Comparison of ENCODE assay signal across 8 cellular contexts in genomic region chr3:52108302-52109232, GRCh38. TPM values are rescaled to one million over a fixed set of nuclear protein-coding genes. Genes with fewer than 3 reads are reported as not detected.
A peak's percentile ranks its signal among the peaks of the same experiment; 100 is the strongest.
DNase-seq lines count a peak whose midpoint lies in the region; ATAC-seq and TF ChIP-seq lines count a peak whose summit lies in the region.
"Had no signal": no experiment of that assay in that cellular context is flagged by ENCODE, and none has a peak within 500 bp of the region (broad histone marks: within the 10 kb centered on the region; RNA-seq: fewer than 3 reads in every experiment).

No MANE protein-coding gene starts in this region.

- H3K9me3 ChIP-seq in hepatocyte (ENCODE audit: low read depth) (no peaks in the 10 kb centered on the region), spleen (no peaks in the 10 kb centered on the region)

- WGBS in hepatocyte (ENCODE audit: low lambda C conversion rate, missing lambda C conversion rate) = 89% methylated on average over 20 of the region's 20 CpGs
- WGBS in spleen, 5 donors = 59 to 71% (median 64%) methylated on average over 16 to 20 of the region's 20 CpGs

- H3K9me2 ChIP-seq in hepatocyte (replicated peaks; ENCODE audit: insufficient read depth) = no peaks in the 10 kb centered on the region

- H3K4me3 Mint-ChIP-seq in activated naive CD4-positive, alpha-beta T cell treated with anti-CD3 and anti-CD28 coated beads, Interleukin-2, amount 10 ng/mL, durations not matched to agents 7 days and 5 days = no peak overlapping the region

- CTCF ChIA-PET in activated naive CD4-positive, alpha-beta T cell treated with anti-CD3 and anti-CD28 coated beads, Interleukin-2, amount 10 ng/mL, durations not matched to agents 7 days and 5 days (lab: Charles Lee) = interaction anchor here (0.8 to 1.8 kb wide), 3 partner anchors 15 to 108 kb away, joined by 3 to 4 read pairs (median 4); no protein-coding TSS in a partner anchor

- TF ChIP-seq POLR2A in spleen (IDR thresholded peaks at IDR 0.05) = no peak

- no peaks in the 10 kb centered on the region for H3K79me2 ChIP-seq in hepatocyte

- H3K27ac ChIP-seq in angular gyrus (ENCODE audit: low read depth, low read length) (peak overlapping the region; percentile 56), hepatocyte (no peak overlapping the region), spleen (no peak overlapping the region)

- H3K36me3 ChIP-seq in hepatocyte (replicated peaks; ENCODE audit: insufficient read depth, low read depth) (no peaks in the 10 kb centered on the region), spleen (peaks cover 0 to 16% (median 0%) of the 10 kb centered on the region in 6 donors)

- no peak overlapping the region for H2AFZ ChIP-seq in hepatocyte

- H3K4me2 ChIP-seq in hepatocyte = no peak overlapping the region

- H3K36me3 Mint-ChIP-seq in activated naive CD4-positive, alpha-beta T cell treated with anti-CD3 and anti-CD28 coated beads, Interleukin-2, amount 10 ng/mL, durations not matched to agents 7 days and 5 days = peaks cover 19% of the 10 kb centered on the region

- H4K20me1 ChIP-seq in hepatocyte (ENCODE audit: insufficient read depth, poor library complexity, severe bottlenecking) = no peaks in the 10 kb centered on the region

- peaks cover 2% of the 10 kb centered on the region for H3K4me1 Mint-ChIP-seq in activated naive CD4-positive, alpha-beta T cell treated with anti-CD3 and anti-CD28 coated beads, Interleukin-2, amount 10 ng/mL, durations not matched to agents 7 days and 5 days

- intact Hi-C loops in spleen (cut with DNase I; ENCODE audit: low total_unique reads) = no loop called here

- H3K4me1 ChIP-seq in hepatocyte (ENCODE audit: insufficient read depth) (no peaks in the 10 kb centered on the region), spleen (peaks cover 0 to 28% (median 18%) of the 10 kb centered on the region in 6 donors)

- ATAC-seq in GM18498 (IDR thresholded peaks at IDR 0.05; ENCODE audit: unreplicated experiment) = no peak

- H3K27me3 ChIP-seq in hepatocyte = no peaks in the 10 kb centered on the region
- H3K27me3 ChIP-seq in spleen (replicated peaks in 1 of 7) = no peaks in the 10 kb centered on the region

- no peaks in the 10 kb centered on the region for H3K27me3 Mint-ChIP-seq in activated naive CD4-positive, alpha-beta T cell treated with anti-CD3 and anti-CD28 coated beads, Interleukin-2, amount 10 ng/mL, durations not matched to agents 7 days and 5 days

- no peaks in the 10 kb centered on the region for H3K9me3 Mint-ChIP-seq in activated naive CD4-positive, alpha-beta T cell treated with anti-CD3 and anti-CD28 coated beads, Interleukin-2, amount 10 ng/mL, durations not matched to agents 7 days and 5 days

- H3K4me3 ChIP-seq in hepatocyte (no peak overlapping the region), spleen (no peak overlapping the region)

- DNase-seq in Kasumi-1 (lab: John Stamatoyannopoulos, UW) (peak; percentile 65 to 73), hepatocyte (ENCODE audit: low spot score) (no peak), spleen (peak; percentile 63), iPS-NIHi11 (ENCODE audit: low spot score) (no peak)
- no peak for DNase-seq in activated naive CD4-positive, alpha-beta T cell treated with anti-CD3 and anti-CD28 coated beads, Interleukin-2, amount 10 ng/mL, durations not matched to agents 7 days and 5 days
- DNase-seq: NCI-H748 treated with DMSO at 0.1 percent for 48 hours had no signal

- peak; percentile 3 for TF ChIP-seq CTCF in hepatocyte (IDR thresholded peaks at IDR 0.05; ENCODE audit: poor library complexity)
- no peak for TF ChIP-seq CTCF in spleen (IDR thresholded peaks at IDR 0.05 in 8 of 11, conservative IDR thresholded peaks at IDR 0.05 in 3 of 11)

- no peak overlapping the region for H3K27ac Mint-ChIP-seq in activated naive CD4-positive, alpha-beta T cell treated with anti-CD3 and anti-CD28 coated beads, Interleukin-2, amount 10 ng/mL, durations not matched to agents 7 days and 5 days

RNA-seq across cellular contexts. Expression of gene POC1A, which starts 45.7 kb away (rescaled TPM):
- total RNA-seq in hepatocyte = 2.6 TPM in 2 replicates
- 3.7 and 5.7 TPM in 2 replicates for polyA plus RNA-seq in hepatocyte
- 1 to 10 TPM; 1.6 to 4.4 (median 2.5) TPM for total RNA-seq in spleen
- 1 to 10 TPM; 2.4 to 3.2 (median 3.2) TPM for polyA plus RNA-seq in spleen

RNA-seq across cellular contexts. Expression of gene DUSP7, which starts 52.2 kb away (rescaled TPM):
- total RNA-seq in hepatocyte (13.1 and 13.8 TPM in 2 replicates), spleen (10 to 100 TPM; 31.5 to 68.6 (median 42.6) TPM)
- polyA plus RNA-seq in hepatocyte (5.9 and 6.4 TPM in 2 replicates), spleen (10 to 100 TPM in 1 of 3 donors, 1 to 10 TPM in 2; 5.4 to 20.1 (median 6.9) TPM)

Comparison
In these comparisons a context has a peak if more than half of its experiments do, and no peak if none do; other contexts are left out.
1. DNase-seq: peak in Kasumi-1 (2 of 2) and spleen (single experiment); none in hepatocyte (single experiment), activated naive CD4-positive, alpha-beta T cell treated with anti-CD3 and anti-CD28 coated beads, Interleukin-2, amount 10 ng/mL, durations not matched to agents 7 days and 5 days (single experiment) and iPS-NIHi11 (single experiment).